In the genomic region with DNA sequence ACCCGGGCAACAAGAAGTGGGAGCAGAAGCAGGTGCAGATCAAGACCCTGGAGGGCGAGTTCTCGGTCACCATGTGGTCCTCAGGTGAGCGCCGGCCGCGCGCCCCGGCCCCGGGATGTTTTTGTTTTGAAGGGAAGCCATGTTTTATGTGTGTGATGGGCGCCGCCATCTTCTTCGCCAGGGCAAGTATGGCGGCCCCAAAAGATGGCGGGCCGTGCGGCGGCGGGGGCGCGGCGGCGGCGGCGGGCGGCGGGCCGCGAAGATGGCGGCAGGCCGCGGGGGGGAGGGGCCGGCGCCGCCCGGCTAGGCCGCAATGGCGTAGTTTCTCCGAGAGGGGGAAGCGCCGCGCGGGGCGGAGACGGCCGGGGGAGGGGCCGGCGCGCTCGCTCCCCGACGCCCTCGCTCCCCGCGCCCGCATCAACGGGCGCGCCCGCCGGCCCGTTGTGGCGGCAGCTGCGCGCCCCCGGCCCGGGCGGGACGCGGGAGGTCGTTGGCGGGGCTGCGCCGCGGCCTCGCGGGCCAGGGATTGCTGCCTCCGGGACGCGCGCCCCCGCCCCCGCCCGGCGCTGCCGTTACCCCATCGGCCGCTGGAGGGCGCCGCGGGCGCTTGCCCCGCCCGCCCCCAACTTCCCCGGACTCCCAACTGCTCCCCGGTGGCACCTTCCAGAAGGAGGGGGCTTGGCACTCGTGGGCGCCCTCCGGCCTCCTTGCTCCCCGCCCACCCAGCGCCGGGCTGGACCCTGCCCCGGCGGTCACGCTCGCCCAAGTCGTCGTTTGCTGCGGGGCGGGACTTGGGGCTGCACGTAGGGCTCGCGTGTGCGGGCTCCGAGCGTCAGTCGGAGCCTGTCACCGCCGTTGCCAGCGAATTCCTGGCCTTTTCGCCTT, we compare ENCODE assay signal across 8 cellular contexts. TPM values are rescaled to one million over a fixed set of nuclear protein-coding genes. Genes with fewer than 3 reads are reported as not detected.
A peak's percentile ranks its signal among the peaks of the same experiment; 100 is the strongest.
DNase-seq lines count a peak whose midpoint lies in the region; ATAC-seq and TF ChIP-seq lines count a peak whose summit lies in the region.

No MANE protein-coding gene starts in this region.

- H3K36me3 ChIP-seq in H7 (replicated peaks; ENCODE audit: control insufficient read depth, insufficient read depth, low read length) (no peaks in the 10 kb centered on the region), Loucy (ENCODE audit: insufficient read depth, low read length) (peaks cover 6% of the 10 kb centered on the region; the same call in 1 of the 2 replicates), thoracic aorta (no peaks in the 10 kb centered on the region)

- no peaks in the 10 kb centered on the region for H3K9me3 Mint-ChIP-seq in activated naive CD4-positive, alpha-beta T cell treated with anti-CD3 and anti-CD28 coated beads, Interleukin-2, amount 50 U/mL, for 72 hours
- H3K9me3 Mint-ChIP-seq in glutamatergic neuron (ENCODE audit: unreplicated experiment) (peaks cover 14% of the 10 kb centered on the region), osteocyte (ENCODE audit: unreplicated experiment) (no peaks in the 10 kb centered on the region)

- H3K27me3 Mint-ChIP-seq in glutamatergic neuron (ENCODE audit: unreplicated experiment) (peaks cover 11% of the 10 kb centered on the region), osteocyte (ENCODE audit: unreplicated experiment) (no peaks in the 10 kb centered on the region)

- H3K4me3 Mint-ChIP-seq in glutamatergic neuron (ENCODE audit: unreplicated experiment), result peak overlapping the region; percentile 87
- peak overlapping the region; percentile 84 for H3K4me3 Mint-ChIP-seq in osteocyte (ENCODE audit: unreplicated experiment)

- peaks cover 77% of the 10 kb centered on the region for H4K20me1 ChIP-seq in Loucy (ENCODE audit: insufficient read depth, low read length, poor library complexity, severe bottlenecking)

- DNase-seq in G401 (ENCODE audit: low spot score), result peak; percentile 86
- peak; percentile 96 for DNase-seq in H7
- peak; percentile 66 for DNase-seq in SK-N-DZ (ENCODE audit: low spot score)
- peak; percentile 88 to 89 for DNase-seq in activated naive CD4-positive, alpha-beta T cell treated with anti-CD3 and anti-CD28 coated beads, Interleukin-2, amount 50 U/mL, for 72 hours (ENCODE audit: low spot score in 2 of 2)
- peak; percentile 88 for DNase-seq in glutamatergic neuron
- DNase-seq in osteocyte (ENCODE audit: extremely low spot score, unreplicated experiment), result peak; percentile 93
- peak; percentile 58 for DNase-seq in thoracic aorta (ENCODE audit: low spot score)

- H3K27ac ChIP-seq in thoracic aorta, result peak overlapping the region; percentile 95 to 99

- H3K9me2 ChIP-seq in Loucy (replicated peaks; ENCODE audit: low read depth, low read length), result no peaks in the 10 kb centered on the region

- H3K27ac Mint-ChIP-seq in activated naive CD4-positive, alpha-beta T cell treated with anti-CD3 and anti-CD28 coated beads, Interleukin-2, amount 50 U/mL, for 72 hours, result peak overlapping the region; percentile 95 to 96
- peak overlapping the region; percentile 44 for H3K27ac Mint-ChIP-seq in glutamatergic neuron (ENCODE audit: unreplicated experiment)
- peak overlapping the region; percentile 82 for H3K27ac Mint-ChIP-seq in osteocyte (ENCODE audit: unreplicated experiment)

- peak overlapping the region; percentile 96 for H3K9ac ChIP-seq in Loucy (ENCODE audit: low read depth, low read length, poor library complexity, severe bottlenecking)

- no peak overlapping the region for H2AFZ ChIP-seq in Loucy (ENCODE audit: low read length)

- H3K9me3 ChIP-seq in Loucy (ENCODE audit: insufficient read depth, low read depth, low read length) (no peaks in the 10 kb centered on the region), thoracic aorta (no peaks in the 10 kb centered on the region)

- H3K79me2 ChIP-seq in Loucy (ENCODE audit: insufficient read depth, low read length), result peaks cover 89% of the 10 kb centered on the region

- peaks cover 12% of the 10 kb centered on the region for H3F3A ChIP-seq in Loucy (ENCODE audit: low read depth)

- H3K27me3 ChIP-seq in H7 (ENCODE audit: control insufficient read depth, insufficient read depth, low read length) (no peaks in the 10 kb centered on the region), Loucy (ENCODE audit: insufficient read depth, low read length, poor library complexity, severe bottlenecking) (peaks cover 10% of the 10 kb centered on the region), thoracic aorta (replicated peaks; ENCODE audit: insufficient read depth) (no peaks in the 10 kb centered on the region)

- TF ChIP-seq CTCF in Loucy (conservative IDR thresholded peaks at IDR 0.05; ENCODE audit: low read length), result peak; percentile 52
- peak; percentile 83 for TF ChIP-seq CTCF in glutamatergic neuron (IDR thresholded peaks at IDR 0.05; ENCODE audit: partially characterized antibody, unreplicated experiment)
- TF ChIP-seq CTCF in osteocyte (IDR thresholded peaks at IDR 0.05), result peak; percentile 73
- peak; percentile 70 for TF ChIP-seq CTCF in thoracic aorta (IDR thresholded peaks at IDR 0.05)

- peaks cover 54% of the 10 kb centered on the region for H3K4me1 ChIP-seq in Loucy (ENCODE audit: insufficient read depth, low read length, poor library complexity, severe bottlenecking)
- H3K4me1 ChIP-seq in thoracic aorta (ENCODE audit: control insufficient read depth in 1 of 2, low read depth in 2 of 2), result peaks cover 36 to 57% of the 10 kb centered on the region in 2 donors

- H3K4me3 ChIP-seq in H7 (ENCODE audit: insufficient read depth, low read depth, low read length) (peak overlapping the region; percentile 99), Loucy (ENCODE audit: low read length, poor library complexity, severe bottlenecking) (peak overlapping the region; percentile 100), thoracic aorta (peak overlapping the region; percentile 98)

- peak; percentile 54 to 55 for ATAC-seq in activated naive CD4-positive, alpha-beta T cell treated with anti-CD3 and anti-CD28 coated beads, Interleukin-2, amount 50 U/mL, for 72 hours
- ATAC-seq in thoracic aorta (ENCODE audit: insufficient number of reproducible peaks, low FRiP score, low read depth), result peak; percentile 14

- in situ Hi-C loops in G401 (cut with HindIII; ENCODE audit: low sequenced_read_pairs), result no loop called here

- peaks cover 22% of the 10 kb centered on the region for H3K4me1 Mint-ChIP-seq in glutamatergic neuron (ENCODE audit: low read depth, unreplicated experiment)
- peaks cover 55% of the 10 kb centered on the region for H3K4me1 Mint-ChIP-seq in osteocyte (ENCODE audit: unreplicated experiment)

- H3K4me2 ChIP-seq in Loucy (ENCODE audit: low read depth, low read length, poor library complexity, severe bottlenecking), result peak overlapping the region; percentile 100

- peaks cover 32 to 56% of the 10 kb centered on the region in 2 donors for H3K36me3 Mint-ChIP-seq in activated naive CD4-positive, alpha-beta T cell treated with anti-CD3 and anti-CD28 coated beads, Interleukin-2, amount 50 U/mL, for 72 hours
- H3K36me3 Mint-ChIP-seq in glutamatergic neuron (ENCODE audit: unreplicated experiment) (no peaks in the 10 kb centered on the region), osteocyte (ENCODE audit: unreplicated experiment) (no peaks in the 10 kb centered on the region)

RNA-seq across cellular contexts. Expression of a gene that starts 1.1 kb away (rescaled TPM):
- 60.4 and 70.4 TPM in 2 replicates for total RNA-seq in G401 (2014; rRNA removed; shearing (Covaris generic))
- 50.9 and 68.9 TPM in 2 replicates for total RNA-seq in H7 (2014; rRNA removed; shearing (Covaris generic))
- polyA plus RNA-seq in SK-N-DZ (2014; cell fraction: cytosol; rRNA removed), result 25.7 and 28.4 TPM in 2 replicates
- 24.4 and 31.4 TPM in 2 replicates for polyA plus RNA-seq in SK-N-DZ (2014; cell fraction: nucleus; rRNA removed)
- 100 to 1,000 TPM in 1 of 2 donors, 10 to 100 TPM in 1; 87.8 to 120 TPM for total RNA-seq in activated naive CD4-positive, alpha-beta T cell treated with anti-CD3 and anti-CD28 coated beads, Interleukin-2, amount 50 U/mL, for 72 hours
- 60.6 TPM for total RNA-seq in glutamatergic neuron (ENCODE audit: unreplicated experiment)
- total RNA-seq in osteocyte, result 70.0 and 77.2 TPM in 2 replicates
- 10 to 100 TPM; 42.8 to 52.3 TPM for total RNA-seq in thoracic aorta

Comparison
In these comparisons a context has a peak if more than half of its experiments do, and no peak if none do; other contexts are left out.
1. Peak in every context shown above with its lines: DNase-seq, ATAC-seq, H3K4me3 ChIP-seq and H3K27ac ChIP-seq.
2. H3K27ac Mint-ChIP-seq: peak in every context shown above with its lines; median percentile 96 in activated naive CD4-positive, alpha-beta T cell treated with anti-CD3 and anti-CD28 coated beads, Interleukin-2, amount 50 U/mL, for 72 hours; 82 in osteocyte; 44 in glutamatergic neuron.